ENCODE assay signal across 22 cellular contexts in the genomic region with DNA sequence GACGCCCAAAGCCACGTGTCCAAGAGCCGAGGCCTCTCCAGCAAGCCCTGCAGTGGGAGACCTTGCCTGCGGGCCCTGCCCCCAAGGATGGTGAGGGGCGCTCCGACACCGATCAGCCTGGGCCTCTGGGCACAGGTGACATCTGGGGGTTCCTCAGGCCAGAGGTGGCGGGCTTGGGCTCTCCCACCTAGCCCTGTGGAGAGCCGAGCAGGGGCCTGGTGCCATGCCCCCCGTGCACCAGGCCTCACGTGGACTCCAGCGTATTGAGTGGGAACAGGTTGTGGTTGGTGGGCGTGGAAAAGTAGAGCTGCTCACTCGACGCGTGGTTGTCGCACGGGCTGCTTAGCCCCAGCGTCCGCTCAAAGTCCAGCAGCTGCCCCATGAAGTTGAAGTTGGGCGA. TPM values are rescaled to one million over a fixed set of nuclear protein-coding genes. Genes with fewer than 3 reads are reported as not detected.
A peak's percentile ranks its signal among the peaks of the same experiment; 100 is the strongest.
DNase-seq lines count a peak whose midpoint lies in the region; ATAC-seq and TF ChIP-seq lines count a peak whose summit lies in the region.
"Had no signal": no experiment of that assay in that cellular context is flagged by ENCODE, and none has a peak within 500 bp of the region (broad histone marks: within the 10 kb centered on the region; RNA-seq: fewer than 3 reads in every experiment).

No MANE protein-coding gene starts in this region.

- H3K27ac ChIP-seq in mammary epithelial cell (ENCODE audit: insufficient read depth, low read depth, low read length) = no peak overlapping the region
- H3K27ac ChIP-seq in SK-N-MC = peak overlapping the region; percentile 85; the same call in 1 of the 2 replicates
- peak overlapping the region; percentile 82 to 95 (median 90) for H3K27ac ChIP-seq in spleen
- H3K27ac ChIP-seq in testis = no peak overlapping the region

- H3K4me3 ChIP-seq in mammary epithelial cell (replicated peaks in 1 of 3; ENCODE audit: insufficient read depth in 1 of 3, low read depth in 2 of 3, low read length in 3 of 3) (no peak overlapping the region), SK-N-MC (no peak overlapping the region), spleen (no peak overlapping the region), testis (no peak overlapping the region)

- H3K9me3 ChIP-seq in mammary epithelial cell (replicated peaks; ENCODE audit: insufficient read depth, low read length) = no peaks in the 10 kb centered on the region
- H3K9me3 ChIP-seq in SK-N-MC (ENCODE audit: low read depth, low read length) = no peaks in the 10 kb centered on the region
- H3K9me3 ChIP-seq in spleen = no peaks in the 10 kb centered on the region
- H3K9me3 ChIP-seq in testis = no peaks in the 10 kb centered on the region
- H3K9me3 ChIP-seq: BE2C had no signal

- H3K4me1 Mint-ChIP-seq in MCF 10A (ENCODE audit: insufficient read depth, unreplicated experiment) = peaks cover 58% of the 10 kb centered on the region
- H3K4me1 Mint-ChIP-seq in endothelial cell (ENCODE audit: unreplicated experiment) = peaks cover 42% of the 10 kb centered on the region

- no peak for ATAC-seq in GM21737 (IDR thresholded peaks at IDR 0.05; ENCODE audit: unreplicated experiment)
- ATAC-seq: Panc1, WTC11 had no signal

- no peak overlapping the region for H2AFZ ChIP-seq in mammary epithelial cell (ENCODE audit: low read depth, low read length)

- DNase-seq in mammary epithelial cell (no peak), MCF 10A (ENCODE audit: unreplicated experiment) (no peak), SK-N-MC (ENCODE audit: low read depth, low spot score) (no peak), endothelial cell (ENCODE audit: low spot score) (no peak), spleen (no peak), testis (no peak), HK-2 (ENCODE audit: unreplicated experiment) (no peak)
- DNase-seq: activated CD8-positive, alpha-beta memory T cell treated with anti-CD3 and anti-CD28 coated beads, Interleukin-2, amount 50 U/mL, for 48 hours; activated effector memory CD4-positive, alpha-beta T cell treated with Interleukin-2 at 50 U/mL for 16 hours; anterior cingulate cortex; BE2C; central memory CD4-positive, alpha-beta T cell; GOT3; kidney; mesendoderm; NCI-H1092 treated with DMSO at 0.1 percent for 48 hours; NCI-H2029; NCI-H345; T-helper 9 cell had no signal

- H3K36me3 ChIP-seq in mammary epithelial cell (ENCODE audit: insufficient read depth, low read length) = peaks cover 40% of the 10 kb centered on the region
- peaks cover 28% of the 10 kb centered on the region; the same call in 1 of the 2 replicates for H3K36me3 ChIP-seq in SK-N-MC (ENCODE audit: insufficient read depth, low read length)
- peaks cover 3 to 69% (median 29%) of the 10 kb centered on the region in 6 donors for H3K36me3 ChIP-seq in spleen
- H3K36me3 ChIP-seq in testis (ENCODE audit: low read depth, missing control alignments) = no peaks in the 10 kb centered on the region

- H4K20me1 ChIP-seq in mammary epithelial cell (ENCODE audit: insufficient read depth, low read length) = no peaks in the 10 kb centered on the region

- 85% methylated on average over 17 of the region's 21 CpGs for WGBS in mammary epithelial cell (ENCODE audit: low coverage, missing lambda C conversion rate)
- 82 to 90% (median 88%) methylated on average over 17 to 21 of the region's 21 CpGs for WGBS in spleen, 5 donors
- 86 to 89% methylated on average over 20 to 21 of the region's 21 CpGs for WGBS in testis, 2 donors

- H3K27me3 ChIP-seq in mammary epithelial cell (ENCODE audit: insufficient read depth, low read length) (no peaks in the 10 kb centered on the region), spleen (replicated peaks in 1 of 7) (no peaks in the 10 kb centered on the region), testis (no peaks in the 10 kb centered on the region)
- H3K27me3 ChIP-seq: BE2C had no signal

- H3K79me2 ChIP-seq in mammary epithelial cell (ENCODE audit: insufficient read depth, low read length) = peaks cover 72% of the 10 kb centered on the region

- H3K36me3 Mint-ChIP-seq in MCF 10A (ENCODE audit: insufficient read depth, unreplicated experiment) (peaks cover 76% of the 10 kb centered on the region), endothelial cell (ENCODE audit: low read depth, unreplicated experiment) (peaks cover 9% of the 10 kb centered on the region)

- H3K9me3 Mint-ChIP-seq in MCF 10A (ENCODE audit: unreplicated experiment) (no peaks in the 10 kb centered on the region), endothelial cell (ENCODE audit: unreplicated experiment) (no peaks in the 10 kb centered on the region)
- H3K9me3 Mint-ChIP-seq: WTC11 had no signal

- TF ChIP-seq POLR2A in spleen (IDR thresholded peaks at IDR 0.05) = no peak
- TF ChIP-seq POLR2A in testis (IDR thresholded peaks at IDR 0.05) = no peak

- BruUV-seq in mammary epithelial cell (replicated peaks; lab: Mats Ljungman, UMichigan) (no TSS peak), MCF 10A (replicated peaks; lab: Mats Ljungman, UMichigan) (no TSS peak)

- H3K4me3 Mint-ChIP-seq in MCF 10A (ENCODE audit: unreplicated experiment) (no peak overlapping the region), endothelial cell (ENCODE audit: unreplicated experiment) (peak overlapping the region; percentile 31)
- H3K4me3 Mint-ChIP-seq: WTC11 had no signal

- POLR2A ChIA-PET in MCF 10A (lab: Yijun Ruan, JAX) = no interaction called here

- peaks cover 71% of the 10 kb centered on the region for H3K4me1 ChIP-seq in mammary epithelial cell (ENCODE audit: insufficient read depth, low read length)
- peaks cover 69 to 98% (median 93%) of the 10 kb centered on the region in 6 donors for H3K4me1 ChIP-seq in spleen
- H3K4me1 ChIP-seq in testis = peaks cover 42% of the 10 kb centered on the region

- CTCF ChIA-PET in mammary epithelial cell (lab: Charles Lee; ENCODE audit: low non-redundant PET) = no interaction called here
- CTCF ChIA-PET in MCF 10A (lab: Yijun Ruan, JAX) = interaction anchor here (0.7 to 1.4 kb wide), 3 partner anchors 44 to 350 kb away, joined by 3 to 7 read pairs (median 4); no protein-coding TSS in a partner anchor

- in situ Hi-C loops in mammary epithelial cell (cut with MboI; ENCODE audit: low sequenced_read_pairs in 2 of 2) = loop anchor here (10.0 kb wide), 2 partner anchors 46 to 74 kb away; no protein-coding TSS in a partner anchor

- H3K27ac Mint-ChIP-seq in MCF 10A (ENCODE audit: low read depth, unreplicated experiment) (no peak overlapping the region), endothelial cell (ENCODE audit: unreplicated experiment) (no peak overlapping the region)
- H3K27ac Mint-ChIP-seq: WTC11 had no signal

- dilution Hi-C loops in mammary epithelial cell (cut with HindIII; ENCODE audit: low sequenced_read_pairs) = loop anchor here (10.0 kb wide), 1 partner anchor 64 kb away; no protein-coding TSS in a partner anchor

- intact Hi-C loops in mammary epithelial cell (cut with micrococcal nuclease) (no loop called here), MCF 10A (cut with micrococcal nuclease) (no loop called here), spleen (cut with DNase I; ENCODE audit: low total_unique reads) (loop anchor here (10.0 kb wide), 2 partner anchors 46 to 74 kb away; no protein-coding TSS in a partner anchor), testis (cut with DNase I; ENCODE audit: low total_unique reads) (loop anchor here (5.0 to 10.0 kb wide), 2 partner anchors 46 to 72 kb away; no protein-coding TSS in a partner anchor)

- no peak overlapping the region for H3K9ac ChIP-seq in mammary epithelial cell (ENCODE audit: insufficient read depth, low read length)
- no peak overlapping the region for H3K9ac ChIP-seq in SK-N-MC (ENCODE audit: insufficient read length)

- TF ChIP-seq CTCF in mammary epithelial cell (conservative IDR thresholded peaks at IDR 0.05 in 1 of 2, IDR thresholded peaks at IDR 0.05 in 1 of 2; ENCODE audit: extremely low read depth in 1 of 2, insufficient read depth in 1 of 2, low read depth in 1 of 2, low read length in 2 of 2) (no peak), MCF 10A (IDR thresholded peaks at IDR 0.05; ENCODE audit: unreplicated experiment) (no peak), endothelial cell (IDR thresholded peaks at IDR 0.05; ENCODE audit: unreplicated experiment) (no peak), spleen (IDR thresholded peaks at IDR 0.05 in 8 of 11, conservative IDR thresholded peaks at IDR 0.05 in 3 of 11) (no peak), testis (IDR thresholded peaks at IDR 0.05) (no peak)

- H3K4me2 ChIP-seq in mammary epithelial cell (ENCODE audit: insufficient read depth, low read depth, low read length) = peak overlapping the region; percentile 93

- H3K27me3 Mint-ChIP-seq in MCF 10A (ENCODE audit: insufficient read depth, unreplicated experiment) = no peaks in the 10 kb centered on the region
- H3K27me3 Mint-ChIP-seq in endothelial cell (ENCODE audit: unreplicated experiment) = peaks cover 7% of the 10 kb centered on the region

RNA-seq across cellular contexts. Expression of gene DUSP7, which starts 5.8 kb away (rescaled TPM):
- total RNA-seq in mammary epithelial cell = 100 to 1,000 TPM in 1 of 2 donors, 10 to 100 TPM in 1; 64.7 to 167 TPM
- polyA plus RNA-seq in mammary epithelial cell = 212 TPM
- polyA minus RNA-seq in mammary epithelial cell = 293 TPM
- 67.4 and 69.1 TPM in 2 replicates for total RNA-seq in MCF 10A (2022)
- total RNA-seq in endothelial cell (ENCODE audit: unreplicated experiment) = 21.7 TPM
- 10 to 100 TPM; 31.5 to 68.6 (median 42.6) TPM for total RNA-seq in spleen
- polyA plus RNA-seq in spleen = 10 to 100 TPM in 1 of 3 donors, 1 to 10 TPM in 2; 5.4 to 20.1 (median 6.9) TPM
- total RNA-seq in testis = 10 to 100 TPM; 40.6 to 48.8 TPM
- 25.1 TPM for polyA plus RNA-seq in testis (ENCODE audit: insufficient read depth, low read depth, low replicate concordance)

RNA-seq across cellular contexts. Expression of gene RPL29, which starts 54.9 kb away (rescaled TPM):
- total RNA-seq in mammary epithelial cell (1,000 to 10,000 TPM; 1,040 to 1,174 TPM), MCF 10A (2022) (1,551 and 1,602 TPM in 2 replicates), endothelial cell (ENCODE audit: unreplicated experiment) (925 TPM), spleen (1,000 to 10,000 TPM in 4 of 7 donors, 100 to 1,000 TPM in 3; 684 to 1,403 (median 1,036) TPM), testis (100 to 1,000 TPM; 491 to 999 TPM)
- polyA plus RNA-seq in mammary epithelial cell (2,670 TPM), spleen (1,000 to 10,000 TPM; 3,003 to 4,302 (median 4,113) TPM), testis (ENCODE audit: insufficient read depth, low read depth, low replicate concordance) (965 TPM)
- polyA minus RNA-seq in mammary epithelial cell = 407 TPM

Comparison
In these comparisons a context has a peak if more than half of its experiments do, and no peak if none do; other contexts are left out.
1. H3K27ac ChIP-seq: peak in SK-N-MC (single experiment) and spleen (8 of 8); none in mammary epithelial cell (single experiment) and testis (0 of 2).
2. intact Hi-C loops: an anchor here in spleen (10.0 kb wide) and testis (5.0 to 10.0 kb wide); none called in mammary epithelial cell and MCF 10A.